ENCODE assay signal across 9 cellular contexts in genomic region chr5:141913560-141913959, GRCh38. TPM values are rescaled to one million over a fixed set of nuclear protein-coding genes. Genes with fewer than 3 reads are reported as not detected.
DNase-seq lines count a peak whose midpoint lies in the region; ATAC-seq, FAIRE-seq and TF ChIP-seq lines count a peak whose summit lies in the region.
"Had no signal": no experiment of that assay in that cellular context is flagged by ENCODE, and none has a peak within 500 bp of the region (broad histone marks: within the 10 kb centered on the region; RNA-seq: fewer than 3 reads in every experiment).

No MANE protein-coding gene starts in this region.

- H3K27me3 ChIP-seq in hepatocyte (peaks cover 15% of the 10 kb centered on the region), gastrocnemius medialis (peaks cover 0 to 17% (median 4%) of the 10 kb centered on the region in 3 donors)

- peak overlapping the region; percentile 89 for H3K4me2 ChIP-seq in hepatocyte

- intact Hi-C loops in gastrocnemius medialis (cut with DNase I; ENCODE audit: low total_unique reads), result no loop called here

- DNase-seq in GM12891 (ENCODE audit: insufficient read length, low spot score), result no peak
- DNase-seq in T-cell, result no peak
- no peak for DNase-seq in hepatocyte (ENCODE audit: low spot score)
- no peak for DNase-seq in gastrocnemius medialis
- no peak for DNase-seq in osteocyte (ENCODE audit: extremely low spot score, unreplicated experiment)
- DNase-seq in DMS153 treated with DMSO at 0.1 percent for 48 hours (lab: John Stamatoyannopoulos, UW; ENCODE audit: unreplicated experiment), result no peak
- DNase-seq in stimulated activated CD8-positive, alpha-beta memory T cell treated with anti-CD3 and anti-CD28 coated beads, Interleukin-4, amount 100 ng/mL, for 48 hours, result no peak

- no peaks in the 10 kb centered on the region for H3K9me2 ChIP-seq in hepatocyte (replicated peaks; ENCODE audit: insufficient read depth)

- WGBS in hepatocyte (ENCODE audit: low lambda C conversion rate, missing lambda C conversion rate), result 32% methylated on average over 10 of the region's 10 CpGs

- in situ Hi-C loops in gastrocnemius medialis (cut with MboI; ENCODE audit: low sequenced_read_pairs in 4 of 4), result no loop called here

- no peak for FAIRE-seq in GM12891 (lab: Jason Lieb, UNC)

- H3K27ac ChIP-seq in hepatocyte (no peak overlapping the region), gastrocnemius medialis (no peak overlapping the region)

- H3K36me3 Mint-ChIP-seq in T-cell (no peaks in the 10 kb centered on the region), osteocyte (ENCODE audit: unreplicated experiment) (no peaks in the 10 kb centered on the region)

- CTCF ChIA-PET in T-cell (lab: Charles Lee), result interaction anchor here (0.5 to 0.6 kb wide), 2 partner anchors 10 to 99 kb away, joined by 3 read pairs; no protein-coding TSS in a partner anchor

- TF ChIP-seq CTCF in hepatocyte (IDR thresholded peaks at IDR 0.05; ENCODE audit: poor library complexity) (no peak), gastrocnemius medialis (IDR thresholded peaks at IDR 0.05 in 4 of 5, conservative IDR thresholded peaks at IDR 0.05 in 1 of 5) (no peak), osteocyte (IDR thresholded peaks at IDR 0.05) (no peak)

- H3K27me3 Mint-ChIP-seq in T-cell (peaks cover 28 to 42% of the 10 kb centered on the region in 2 donors), osteocyte (ENCODE audit: unreplicated experiment) (peaks cover 55% of the 10 kb centered on the region)

- ATAC-seq in T-cell (replicated peaks in 1 of 4) (no peak), gastrocnemius medialis (no peak), GM21423 (IDR thresholded peaks at IDR 0.05; ENCODE audit: unreplicated experiment) (no peak)

- H3K27ac Mint-ChIP-seq in T-cell (no peak overlapping the region), osteocyte (ENCODE audit: unreplicated experiment) (no peak overlapping the region)

- TF ChIP-seq POLR2A in GM12891 (IDR thresholded peaks at IDR 0.05; ENCODE audit: low read depth, low read length), result no peak
- TF ChIP-seq POLR2A in gastrocnemius medialis (IDR thresholded peaks at IDR 0.05), result no peak

- H4K20me1 ChIP-seq in hepatocyte (ENCODE audit: insufficient read depth, poor library complexity, severe bottlenecking), result no peaks in the 10 kb centered on the region

- no peaks in the 10 kb centered on the region for H3K9me3 ChIP-seq in hepatocyte (ENCODE audit: low read depth)
- H3K9me3 ChIP-seq in gastrocnemius medialis, result no peaks in the 10 kb centered on the region

- POLR2A ChIA-PET in T-cell (lab: Charles Lee), result no interaction called here

- H3K4me1 Mint-ChIP-seq in T-cell (peaks cover 11 to 15% (median 15%) of the 10 kb centered on the region in 3 donors), osteocyte (ENCODE audit: unreplicated experiment) (peaks cover 11% of the 10 kb centered on the region)

- H3K79me2 ChIP-seq in hepatocyte, result no peaks in the 10 kb centered on the region

- H3K4me3 Mint-ChIP-seq in T-cell (peak overlapping the region in 2 of 3 donors; percentile 47 to 52), osteocyte (ENCODE audit: unreplicated experiment) (no peak overlapping the region)

- peaks cover 10% of the 10 kb centered on the region for H3K4me1 ChIP-seq in hepatocyte (ENCODE audit: insufficient read depth)
- H3K4me1 ChIP-seq in gastrocnemius medialis, result peaks cover 0 to 8% of the 10 kb centered on the region in 2 donors

- H2AFZ ChIP-seq in hepatocyte, result peak overlapping the region; percentile 20

- H3K4me3 ChIP-seq in hepatocyte (peak overlapping the region; percentile 27), gastrocnemius medialis (peak overlapping the region in 3 of 4 donors; percentile 37 to 67 (median 45))

- H3K9me3 Mint-ChIP-seq in T-cell, result no peaks in the 10 kb centered on the region
- H3K9me3 Mint-ChIP-seq in osteocyte (ENCODE audit: unreplicated experiment), result no peaks in the 10 kb centered on the region

- H3K36me3 ChIP-seq in hepatocyte (replicated peaks; ENCODE audit: insufficient read depth, low read depth) (no peaks in the 10 kb centered on the region), gastrocnemius medialis (no peaks in the 10 kb centered on the region)

TF ChIP-seq in GM12891, 5 proteins besides CTCF, POLR2A, EP300 and RAD21:
- TF ChIP-seq PAX5 (IDR thresholded peaks at IDR 0.05; ENCODE audit: insufficient read depth, low read length, severe bottlenecking) (no peak), SPI1 (IDR thresholded peaks at IDR 0.05; ENCODE audit: low read depth, low read length) (peak; percentile 27; the same call in 1 of the 2 replicates)

RNA-seq across cellular contexts. Expression of gene DELE1, which starts 10.1 kb away (rescaled TPM):
- polyA plus RNA-seq in GM12891 (2012; ENCODE audit: low read depth, missing spikeins), result 32.8 TPM
- 100 to 1,000 TPM in 1 of 5 donors, 10 to 100 TPM in 4; 80.3 to 130 (median 85.2) TPM for total RNA-seq in T-cell
- total RNA-seq in hepatocyte, result 57.2 and 62.0 TPM in 2 replicates
- 31.5 and 32.6 TPM in 2 replicates for polyA plus RNA-seq in hepatocyte
- total RNA-seq in gastrocnemius medialis, result 10 to 100 TPM; 31.3 to 91.6 (median 52.4) TPM
- total RNA-seq in osteocyte, result 60.2 and 64.1 TPM in 2 replicates

RNA-seq across cellular contexts. Expression of gene PCDH1, which starts 35.4 kb away (rescaled TPM):
- 0.15 TPM for polyA plus RNA-seq in GM12891 (2012; ENCODE audit: low read depth, missing spikeins)
- total RNA-seq in T-cell (1 to 10 TPM in 2 of 5 donors, under 1 TPM in 3; 0.23 to 3.0 (median 0.82) TPM), hepatocyte (10.5 and 10.8 TPM in 2 replicates), gastrocnemius medialis (10 to 100 TPM; 15.9 to 20.8 (median 18.1) TPM), osteocyte (6.3 and 7.3 TPM in 2 replicates)
- 6.2 and 8.6 TPM in 2 replicates for polyA plus RNA-seq in hepatocyte

RNA-seq across cellular contexts. Expression of gene PCDH12, which starts 44.4 kb away (rescaled TPM):
- polyA plus RNA-seq in GM12891 (2012; ENCODE audit: low read depth, missing spikeins), result 0.04 TPM
- total RNA-seq in T-cell (under 1 TPM in 2 of 5 donors, not detected in 3; 0.07 to 0.09 TPM), hepatocyte (1.1 and 4.5 TPM in 2 replicates), gastrocnemius medialis (10 to 100 TPM in 1 of 4 donors, 1 to 10 TPM in 3; 2.1 to 13.6 (median 3.6) TPM), osteocyte (not detected in 2 replicates)
- 0.06 and 0.42 TPM in 2 replicates for polyA plus RNA-seq in hepatocyte
- total RNA-seq: myocyte had no signal

RNA-seq across cellular contexts. Expression of gene RNF14, which starts 55.3 kb away (rescaled TPM):
- polyA plus RNA-seq in GM12891 (2012; ENCODE audit: low read depth, missing spikeins), result 20.1 TPM
- total RNA-seq in T-cell, result 10 to 100 TPM; 16.4 to 35.8 (median 28.2) TPM
- 53.0 and 57.8 TPM in 2 replicates for total RNA-seq in hepatocyte
- 48.2 and 52.6 TPM in 2 replicates for polyA plus RNA-seq in hepatocyte
- 100 to 1,000 TPM in 1 of 4 donors, 10 to 100 TPM in 3; 71.4 to 107 (median 84.5) TPM for total RNA-seq in gastrocnemius medialis
- total RNA-seq in osteocyte, result 66.8 and 73.8 TPM in 2 replicates
